ENCODE assay signal across 21 cellular contexts in genomic region chr3:48189321-48189720, GRCh38. TPM values are rescaled to one million over a fixed set of nuclear protein-coding genes. Genes with fewer than 3 reads are reported as not detected.
DNase-seq lines count a peak whose midpoint lies in the region; ATAC-seq, FAIRE-seq and TF ChIP-seq lines count a peak whose summit lies in the region.
"Had no signal": no experiment of that assay in that cellular context is flagged by ENCODE, and none has a peak within 500 bp of the region (broad histone marks: within the 10 kb centered on the region; RNA-seq: fewer than 3 reads in every experiment).

No MANE protein-coding gene starts in this region.

- no peak overlapping the region for H3K23ac ChIP-seq in mesenchymal stem cell (ENCODE audit: low read length in 2 of 2)

- H3K4me3 ChIP-seq in breast epithelium, result no peak overlapping the region
- no peak overlapping the region for H3K4me3 ChIP-seq in mesenchymal stem cell (ENCODE audit: insufficient read depth in 1 of 2, low read depth in 1 of 2, low read length in 2 of 2)
- H3K4me3 ChIP-seq: body of pancreas had no signal

- no TSS peak for BruUV-seq in MCF 10A (replicated peaks; lab: Mats Ljungman, UMichigan)

- POLR2A ChIA-PET in MCF 10A (lab: Yijun Ruan, JAX), result interaction anchor here (0.6 to 2.4 kb wide), 5 partner anchors 79 to 734 kb away, joined by 3 to 8 read pairs (median 4); partner anchors contain the start of genes CCDC51 and TMA7
- POLR2A ChIA-PET in WTC11 (lab: Charles Lee), result interaction anchor here (1.4 kb wide), 1 partner anchor 257 kb away, joined by 4 read pairs; the partner anchor contains the start of gene ATRIP

- DNase-seq in MCF 10A (ENCODE audit: unreplicated experiment), result no peak
- DNase-seq in breast epithelium (ENCODE audit: low spot score in 2 of 2), result no peak
- DNase-seq in WTC11 (ENCODE audit: low spot score), result no peak
- DNase-seq in mesenchymal stem cell, result no peak
- no peak for DNase-seq in germinal center (ENCODE audit: low spot score)
- no peak for DNase-seq in D721Med (ENCODE audit: insufficient read length, low spot score)
- DNase-seq: activated effector memory CD4-positive, alpha-beta T cell treated with anti-CD3 and anti-CD28 coated beads, Interleukin-2, amount 50 U/mL, for 16 hours; body of pancreas; heart right ventricle; NCI-H187 treated with DMSO at 0.1 percent for 48 hours; NCI-H510A treated with DMSO at 0.1 percent for 48 hours; pancreas; upper lobe of right lung had no signal

- TF ChIP-seq CTCF in MCF 10A (IDR thresholded peaks at IDR 0.05; ENCODE audit: unreplicated experiment) (no peak), breast epithelium (IDR thresholded peaks at IDR 0.05) (no peak), WTC11 (IDR thresholded peaks at IDR 0.05) (no peak), D721Med (IDR thresholded peaks at IDR 0.05; ENCODE audit: insufficient read depth, missing control alignments) (no peak)

- no peaks in the 10 kb centered on the region for H3K4me1 ChIP-seq in breast epithelium
- H3K4me1 ChIP-seq in mesenchymal stem cell (ENCODE audit: control insufficient read depth, insufficient read depth, low read depth, low read length), result peaks cover 6% of the 10 kb centered on the region

- H2BK12ac ChIP-seq in mesenchymal stem cell (ENCODE audit: low read length in 2 of 2), result no peak overlapping the region

- H3K36me3 Mint-ChIP-seq in MCF 10A (ENCODE audit: insufficient read depth, unreplicated experiment), result peaks cover 17% of the 10 kb centered on the region
- peaks cover 27% of the 10 kb centered on the region for H3K36me3 Mint-ChIP-seq in WTC11

- no peak overlapping the region for H3K18ac ChIP-seq in mesenchymal stem cell (ENCODE audit: low read depth in 1 of 2, low read length in 2 of 2)

- intact Hi-C loops in MCF 10A (cut with micrococcal nuclease) (no loop called here), breast epithelium (cut with DNase I; ENCODE audit: low total_unique reads) (no loop called here)

- H3K27me3 ChIP-seq in breast epithelium, result no peaks in the 10 kb centered on the region
- peaks cover 0 to 4% of the 10 kb centered on the region in 2 experiments for H3K27me3 ChIP-seq in mesenchymal stem cell (ENCODE audit: control insufficient read depth in 1 of 2, insufficient read depth in 1 of 2, low read length in 2 of 2)
- H3K27me3 ChIP-seq: body of pancreas, heart right ventricle, pancreas, upper lobe of right lung had no signal

- no peak for TF ChIP-seq POLR2A in breast epithelium (IDR thresholded peaks at IDR 0.05)

- H3K4me1 Mint-ChIP-seq in MCF 10A (ENCODE audit: insufficient read depth, unreplicated experiment) (peaks cover 11% of the 10 kb centered on the region), WTC11 (peaks cover 43% of the 10 kb centered on the region)

- H3K14ac ChIP-seq in mesenchymal stem cell (ENCODE audit: low read length in 2 of 2), result no peak overlapping the region

- H4K91ac ChIP-seq in mesenchymal stem cell (ENCODE audit: low read length), result no peak overlapping the region

- peak overlapping the region; percentile 84 for H4K8ac ChIP-seq in mesenchymal stem cell (ENCODE audit: low read length)

- H3K27ac ChIP-seq in breast epithelium (no peak overlapping the region), mesenchymal stem cell (ENCODE audit: low read length, poor library complexity, severe bottlenecking) (no peak overlapping the region)

- no peak overlapping the region for H3K4ac ChIP-seq in mesenchymal stem cell (ENCODE audit: low read depth in 1 of 2, low read length in 2 of 2)

- H2BK15ac ChIP-seq in mesenchymal stem cell (ENCODE audit: low read depth, poor library complexity, severe bottlenecking), result no peak overlapping the region

- ATAC-seq in WTC11, result no peak
- no peak for ATAC-seq in GM19035 (IDR thresholded peaks at IDR 0.05; ENCODE audit: unreplicated experiment)
- ATAC-seq in HG03520 (IDR thresholded peaks at IDR 0.05; ENCODE audit: unreplicated experiment), result no peak
- ATAC-seq: body of pancreas had no signal

- H3K4me3 Mint-ChIP-seq in MCF 10A (ENCODE audit: unreplicated experiment) (peak overlapping the region; percentile 79), WTC11 (0 out of 2 replicates have a peak overlapping the region, but pooled peaks have one; percentile 76)

- H3K36me3 ChIP-seq in breast epithelium (no peaks in the 10 kb centered on the region), mesenchymal stem cell (ENCODE audit: control insufficient read depth in 1 of 2, insufficient read depth in 2 of 2, low read depth in 1 of 2, low read length in 2 of 2) (peaks cover 0 to 8% of the 10 kb centered on the region in 2 experiments)
- H3K36me3 ChIP-seq: pancreas, upper lobe of right lung had no signal

- H2BK120ac ChIP-seq in mesenchymal stem cell (ENCODE audit: low read depth, low read length), result no peak overlapping the region

- no peaks in the 10 kb centered on the region for H3K9me3 Mint-ChIP-seq in MCF 10A (ENCODE audit: unreplicated experiment)
- no peaks in the 10 kb centered on the region for H3K9me3 Mint-ChIP-seq in WTC11
- H3K9me3 Mint-ChIP-seq: dendritic cell treated with granulocyte-macrophage colony-stimulating factor and Interleukin-4, amounts not matched to agents 40 ng/mL and 50 ng/mL, for 4 days had no signal

- H2AFZ ChIP-seq in mesenchymal stem cell (ENCODE audit: low read depth, low read length), result no peak overlapping the region

- H3K9ac ChIP-seq in mesenchymal stem cell (ENCODE audit: low read length), result no peak overlapping the region

- H3K9me3 ChIP-seq in breast epithelium (no peaks in the 10 kb centered on the region), mesenchymal stem cell (ENCODE audit: control insufficient read depth, low read length) (no peaks in the 10 kb centered on the region)
- H3K9me3 ChIP-seq: body of pancreas, heart right ventricle, pancreas, upper lobe of right lung had no signal

- CTCF ChIA-PET in MCF 10A (lab: Yijun Ruan, JAX), result interaction anchor here (1.8 kb wide), 1 partner anchor 247 kb away, joined by 7 read pairs; no protein-coding TSS in a partner anchor
- CTCF ChIA-PET in WTC11 (lab: Charles Lee), result interaction anchor here (1.1 to 4.6 kb wide), 6 partner anchors 52 to 247 kb away, joined by 4 to 76 read pairs (median 6); partner anchors contain the start of gene ZNF589

- 87% methylated on average over 6 of the region's 6 CpGs for WGBS in mesenchymal stem cell

- H3K27ac Mint-ChIP-seq in MCF 10A (ENCODE audit: low read depth, unreplicated experiment) (no peak overlapping the region), WTC11 (no peak overlapping the region)
- H3K27ac Mint-ChIP-seq: dendritic cell treated with granulocyte-macrophage colony-stimulating factor and Interleukin-4, amounts not matched to agents 40 ng/mL and 50 ng/mL, for 4 days had no signal

- FAIRE-seq in D721Med (lab: Jason Lieb, UNC), result no peak
- FAIRE-seq: pancreas had no signal

- no peak overlapping the region for H3K4me2 ChIP-seq in mesenchymal stem cell (ENCODE audit: low read length, poor library complexity, severe bottlenecking)

- H2BK5ac ChIP-seq in mesenchymal stem cell (ENCODE audit: low read depth, low read length, poor library complexity, severe bottlenecking), result no peak overlapping the region

- H3K79me1 ChIP-seq in mesenchymal stem cell (replicated peaks; ENCODE audit: low read length, poor library complexity, severe bottlenecking), result peaks cover 12% of the 10 kb centered on the region

- no peak overlapping the region for H2AK5ac ChIP-seq in mesenchymal stem cell (ENCODE audit: low read length, severe bottlenecking)

- H3K27me3 Mint-ChIP-seq in MCF 10A (ENCODE audit: insufficient read depth, unreplicated experiment) (no peaks in the 10 kb centered on the region), WTC11 (ENCODE audit: low read depth) (no peaks in the 10 kb centered on the region)

TF ChIP-seq in WTC11, 78 proteins besides CTCF, POLR2A, EP300 and RAD21 (continues in another document):
- no peak for TF ChIP-seq MYBL2 (CRISPR knock-in tag; IDR thresholded peaks at IDR 0.05)
- TF ChIP-seq HMGA2 (CRISPR knock-in tag; IDR thresholded peaks at IDR 0.05), result no peak
- TF ChIP-seq MXD4 (CRISPR knock-in tag; IDR thresholded peaks at IDR 0.05; ENCODE audit: borderline replicate concordance), result no peak
- no peak for TF ChIP-seq OVOL2 (CRISPR knock-in tag; IDR thresholded peaks at IDR 0.05; ENCODE audit: borderline replicate concordance)
- no peak for TF ChIP-seq IRF1 (CRISPR knock-in tag; IDR thresholded peaks at IDR 0.05)
- TF ChIP-seq ZNF317 (CRISPR knock-in tag; IDR thresholded peaks at IDR 0.05; ENCODE audit: borderline replicate concordance, low read depth), result no peak
- no peak for TF ChIP-seq RORB (CRISPR knock-in tag; IDR thresholded peaks at IDR 0.05)
- TF ChIP-seq FOXK1 (CRISPR knock-in tag; IDR thresholded peaks at IDR 0.05), result no peak
- no peak for TF ChIP-seq USF2 (CRISPR knock-in tag; IDR thresholded peaks at IDR 0.05)
- TF ChIP-seq ELF4 (CRISPR knock-in tag; IDR thresholded peaks at IDR 0.05; ENCODE audit: low read depth), result no peak

RNA-seq across cellular contexts. Expression of gene CDC25A, which starts 1.1 kb away (rescaled TPM):
- total RNA-seq in MCF 10A (2022) (7.3 and 8.6 TPM in 2 replicates), breast epithelium (1 to 10 TPM in 2 of 3 donors, under 1 TPM in 1; 0.80 to 2.6 (median 1.3) TPM), WTC11 (2021) (52.4 to 57.6 TPM (median 54.7 TPM) in 3 replicates)
- 1.7 TPM for polyA plus RNA-seq in mesenchymal stem cell (2013, experiment 1 of 2)
- 2.0 TPM for polyA plus RNA-seq in mesenchymal stem cell (2013, experiment 2 of 2)

RNA-seq across cellular contexts. Expression of gene CAMP, which starts 34.0 kb away (rescaled TPM):
- total RNA-seq in MCF 10A (2022) (0.72 and 2.4 TPM in 2 replicates), breast epithelium (1 to 10 TPM in 1 of 3 donors, not detected in 2; 2.9 TPM), WTC11 (2021) (not detected in 3 replicates)
- not detected for polyA plus RNA-seq in mesenchymal stem cell (2013, experiment 1 of 2)
- 0.05 TPM for polyA plus RNA-seq in mesenchymal stem cell (2013, experiment 2 of 2)
- total RNA-seq: activated CD8-positive, alpha-beta memory T cell treated with anti-CD3 and anti-CD28 coated beads for 36 hours; body of pancreas; kidney epithelial cell; mononuclear cell; pancreas; SK-MEL-5; skeletal muscle tissue; upper lobe of right lung had no signal
- polyA plus RNA-seq: pancreas had no signal

RNA-seq across cellular contexts. Expression of gene ZNF589, which starts 51.6 kb away (rescaled TPM):
- 5.6 and 5.7 TPM in 2 replicates for total RNA-seq in MCF 10A (2022)
- total RNA-seq in breast epithelium, result 10 to 100 TPM; 16.1 to 18.4 (median 17.6) TPM
- total RNA-seq in WTC11 (2021), result 96.1 to 104 TPM (median 102 TPM) in 3 replicates
- polyA plus RNA-seq in mesenchymal stem cell (2013, experiment 1 of 2), result 4.0 TPM
- 4.0 TPM for polyA plus RNA-seq in mesenchymal stem cell (2013, experiment 2 of 2)
